In the genomic region with DNA sequence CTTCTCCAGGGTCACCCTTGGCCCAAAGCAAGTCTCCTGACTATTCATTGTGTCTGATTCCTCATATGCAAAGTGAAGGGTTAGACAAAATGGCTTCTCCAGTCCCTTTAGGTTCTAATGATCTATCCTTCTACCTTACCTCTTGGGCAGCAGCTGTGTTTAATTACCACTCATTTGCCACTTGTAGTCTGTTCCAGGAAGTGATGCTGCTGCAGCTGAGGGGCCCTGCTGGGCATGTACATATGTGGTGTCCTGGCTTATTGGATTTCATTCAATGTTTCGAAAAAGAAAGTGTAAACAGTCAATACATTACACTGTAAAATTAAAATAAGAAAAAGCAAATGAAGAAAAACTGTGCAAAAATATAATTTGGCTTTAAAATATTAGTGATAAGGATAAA, we compare ENCODE assay signal across 1 cellular context.
TF ChIP-seq lines count a peak whose summit lies in the region.

No MANE protein-coding gene starts in this region.

TF ChIP-seq in GM12878, 131 proteins besides CTCF, POLR2A, EP300 and RAD21:
- TF ChIP-seq PAX8 (IDR thresholded peaks at IDR 0.05) = no peak
- TF ChIP-seq, protein P1, sequence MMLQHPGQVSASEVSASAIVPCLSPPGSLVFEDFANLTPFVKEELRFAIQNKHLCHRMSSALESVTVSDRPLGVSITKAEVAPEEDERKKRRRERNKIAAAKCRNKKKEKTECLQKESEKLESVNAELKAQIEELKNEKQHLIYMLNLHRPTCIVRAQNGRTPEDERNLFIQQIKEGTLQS (IDR thresholded peaks at IDR 0.05; ENCODE audit: borderline replicate concordance, extremely low read depth, low read depth, low read length) = no peak
- no peak for TF ChIP-seq MTA3 (IDR thresholded peaks at IDR 0.05; ENCODE audit: borderline replicate concordance, low read length)
- no peak for TF ChIP-seq NRF1 (conservative IDR thresholded peaks at IDR 0.05; ENCODE audit: low read depth, low read length)
- TF ChIP-seq NR2C2 (IDR thresholded peaks at IDR 0.05; ENCODE audit: borderline replicate concordance, control insufficient read depth, insufficient read length, low read depth) = no peak
- TF ChIP-seq, protein P2, sequence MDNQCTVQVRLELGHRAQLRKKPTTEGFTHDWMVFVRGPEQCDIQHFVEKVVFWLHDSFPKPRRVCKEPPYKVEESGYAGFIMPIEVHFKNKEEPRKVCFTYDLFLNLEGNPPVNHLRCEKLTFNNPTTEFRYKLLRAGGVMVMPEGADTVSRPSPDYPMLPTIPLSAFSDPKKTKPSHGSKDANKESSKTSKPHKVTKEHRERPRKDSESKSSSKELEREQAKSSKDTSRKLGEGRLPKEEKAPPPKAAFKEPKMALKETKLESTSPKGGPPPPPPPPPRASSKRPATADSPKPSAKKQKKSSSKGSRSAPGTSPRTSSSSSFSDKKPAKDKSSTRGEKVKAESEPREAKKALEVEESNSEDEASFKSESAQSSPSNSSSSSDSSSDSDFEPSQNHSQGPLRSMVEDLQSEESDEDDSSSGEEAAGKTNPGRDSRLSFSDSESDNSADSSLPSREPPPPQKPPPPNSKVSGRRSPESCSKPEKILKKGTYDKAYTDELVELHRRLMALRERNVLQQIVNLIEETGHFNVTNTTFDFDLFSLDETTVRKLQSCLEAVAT (IDR thresholded peaks at IDR 0.05) = no peak
- no peak for TF ChIP-seq MEF2B (IDR thresholded peaks at IDR 0.05; ENCODE audit: partially characterized antibody, poor library complexity, severe bottlenecking)
- TF ChIP-seq CBFB (IDR thresholded peaks at IDR 0.05; ENCODE audit: low read depth) = no peak
- TF ChIP-seq, protein P3, sequence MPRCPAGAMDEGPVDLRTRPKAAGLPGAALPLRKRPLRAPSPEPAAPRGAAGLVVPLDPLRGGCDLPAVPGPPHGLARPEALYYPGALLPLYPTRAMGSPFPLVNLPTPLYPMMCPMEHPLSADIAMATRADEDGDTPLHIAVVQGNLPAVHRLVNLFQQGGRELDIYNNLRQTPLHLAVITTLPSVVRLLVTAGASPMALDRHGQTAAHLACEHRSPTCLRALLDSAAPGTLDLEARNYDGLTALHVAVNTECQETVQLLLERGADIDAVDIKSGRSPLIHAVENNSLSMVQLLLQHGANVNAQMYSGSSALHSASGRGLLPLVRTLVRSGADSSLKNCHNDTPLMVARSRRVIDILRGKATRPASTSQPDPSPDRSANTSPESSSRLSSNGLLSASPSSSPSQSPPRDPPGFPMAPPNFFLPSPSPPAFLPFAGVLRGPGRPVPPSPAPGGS (IDR thresholded peaks at IDR 0.05; ENCODE audit: borderline replicate concordance, insufficient read depth, low read depth, low read length, poor library complexity, severe bottlenecking) = no peak
- no peak for TF ChIP-seq SMAD5 (IDR thresholded peaks at IDR 0.05; ENCODE audit: low read depth)
- TF ChIP-seq, protein P4, sequence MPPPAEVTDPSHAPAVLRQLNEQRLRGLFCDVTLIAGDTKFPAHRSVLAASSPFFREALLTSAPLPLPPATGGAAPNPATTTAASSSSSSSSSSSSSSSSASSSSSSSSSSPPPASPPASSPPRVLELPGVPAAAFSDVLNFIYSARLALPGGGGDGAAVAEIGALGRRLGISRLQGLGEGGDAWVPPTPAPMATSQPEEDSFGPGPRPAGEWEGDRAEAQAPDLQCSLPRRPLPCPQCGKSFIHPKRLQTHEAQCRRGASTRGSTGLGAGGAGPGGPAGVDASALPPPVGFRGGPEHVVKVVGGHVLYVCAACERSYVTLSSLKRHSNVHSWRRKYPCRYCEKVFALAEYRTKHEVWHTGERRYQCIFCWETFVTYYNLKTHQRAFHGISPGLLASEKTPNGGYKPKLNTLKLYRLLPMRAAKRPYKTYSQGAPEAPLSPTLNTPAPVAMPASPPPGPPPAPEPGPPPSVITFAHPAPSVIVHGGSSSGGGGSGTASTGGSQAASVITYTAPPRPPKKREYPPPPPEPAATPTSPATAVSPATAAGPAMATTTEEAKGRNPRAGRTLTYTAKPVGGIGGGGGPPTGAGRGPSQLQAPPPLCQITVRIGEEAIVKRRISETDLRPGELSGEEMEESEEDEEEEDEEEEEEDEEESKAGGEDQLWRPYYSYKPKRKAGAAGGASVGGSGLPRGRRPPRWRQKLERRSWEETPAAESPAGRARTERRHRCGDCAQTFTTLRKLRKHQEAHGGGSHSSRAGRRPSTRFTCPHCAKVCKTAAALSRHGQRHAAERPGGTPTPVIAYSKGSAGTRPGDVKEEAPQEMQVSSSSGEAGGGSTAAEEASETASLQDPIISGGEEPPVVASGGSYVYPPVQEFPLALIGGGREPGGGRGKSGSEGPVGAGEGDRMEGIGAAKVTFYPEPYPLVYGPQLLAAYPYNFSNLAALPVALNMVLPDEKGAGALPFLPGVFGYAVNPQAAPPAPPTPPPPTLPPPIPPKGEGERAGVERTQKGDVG (CRISPR knock-in tag; IDR thresholded peaks at IDR 0.05) = no peak
- no peak for TF ChIP-seq PAX5 (IDR thresholded peaks at IDR 0.05; ENCODE audit: borderline replicate concordance, low read depth, low read length)
